In genomic region chr15:75455982-75456531, GRCh38 we compare ENCODE assay signal across 9 cellular contexts. TPM values are rescaled to one million over a fixed set of nuclear protein-coding genes. Genes with fewer than 3 reads are reported as not detected.
A peak's percentile ranks its signal among the peaks of the same experiment; 100 is the strongest.
DNase-seq lines count a peak whose midpoint lies in the region; ATAC-seq, FAIRE-seq and TF ChIP-seq lines count a peak whose summit lies in the region.
"Had no signal": no experiment of that assay in that cellular context is flagged by ENCODE, and none has a peak within 500 bp of the region (broad histone marks: within the 10 kb centered on the region; RNA-seq: fewer than 3 reads in every experiment).

No MANE protein-coding gene starts in this region.

- TF ChIP-seq CTCF in SU-DHL-6 (IDR thresholded peaks at IDR 0.05; ENCODE audit: insufficient read depth, low read length, poor library complexity, severe bottlenecking): no peak
- no peak for TF ChIP-seq CTCF in brain microvascular endothelial cell (IDR thresholded peaks at IDR 0.05; ENCODE audit: low read depth, low read length, missing control alignments)
- 0 out of 2 replicates have a peak, but pooled peaks have one; percentile 3 for TF ChIP-seq CTCF in HepG2 (CRISPR knock-in tag; IDR thresholded peaks at IDR 0.05)

- H3K9me2 ChIP-seq in SU-DHL-6 (replicated peaks; ENCODE audit: insufficient read depth, low read length): no peaks in the 10 kb centered on the region

- H3K36me3 ChIP-seq in SU-DHL-6 (ENCODE audit: low read length) (no peaks in the 10 kb centered on the region), brain microvascular endothelial cell (replicated peaks) (no peaks in the 10 kb centered on the region), HepG2 (replicated peaks in 1 of 2; ENCODE audit: control insufficient read depth in 1 of 2, insufficient read depth in 2 of 2, low read length in 2 of 2) (no peaks in the 10 kb centered on the region)

- H3F3A ChIP-seq in SU-DHL-6 (ENCODE audit: insufficient read depth): peaks cover 18% of the 10 kb centered on the region

- peak overlapping the region; percentile 62 for H3K4me2 ChIP-seq in SU-DHL-6 (ENCODE audit: low read depth, low read length, poor library complexity, severe bottlenecking)
- H3K4me2 ChIP-seq in HepG2 (ENCODE audit: low read depth, low read length): peak overlapping the region; percentile 92

- FAIRE-seq in HepG2 (lab: Jason Lieb, UNC): no peak
- FAIRE-seq: colon had no signal

- H3K27me3 ChIP-seq in SU-DHL-6 (ENCODE audit: low read length): no peaks in the 10 kb centered on the region
- H3K27me3 ChIP-seq in brain microvascular endothelial cell (replicated peaks): no peaks in the 10 kb centered on the region
- H3K27me3 ChIP-seq in HepG2 (ENCODE audit: control insufficient read depth in 1 of 2, insufficient read depth in 2 of 2, low read length in 2 of 2): no peaks in the 10 kb centered on the region; a peak in 1 of 5 replicates

- TF ChIP-seq POLR2A in HepG2 (IDR thresholded peaks at IDR 0.05; ENCODE audit: insufficient read depth in 1 of 2, low read depth in 2 of 2, low read length in 2 of 2): peak in 1 of 2 experiments; percentile 40; a peak in 1 of 4 replicates

- CTCF ChIA-PET in HepG2 (lab: Yijun Ruan, JAX; ENCODE audit: low intra/inter-chr PET ratio, low total read pairs): no interaction called here

- H3K4me3 ChIP-seq in SU-DHL-6 (ENCODE audit: insufficient read depth, low read length, poor library complexity, severe bottlenecking) (peak overlapping the region; percentile 99), brain microvascular endothelial cell (ENCODE audit: low read depth, low read length) (peak overlapping the region; percentile 87), HepG2 (replicated peaks in 1 of 3; ENCODE audit: insufficient read depth in 1 of 3, low read depth in 2 of 3, low read length in 3 of 3) (peak overlapping the region; percentile 91 to 93 (median 93))

- H2AFZ ChIP-seq in SU-DHL-6 (ENCODE audit: low read depth, low read length, severe bottlenecking): peak overlapping the region; percentile 98
- peak overlapping the region; percentile 75 for H2AFZ ChIP-seq in HepG2 (ENCODE audit: low read length)

- H3K4me1 ChIP-seq in HepG2 (ENCODE audit: insufficient read depth, low read length): peaks cover 49% of the 10 kb centered on the region

- no peak for TF ChIP-seq EP300 in HepG2 (IDR thresholded peaks at IDR 0.05; ENCODE audit: low read depth in 2 of 2, low read length in 2 of 2)
- no peak for TF ChIP-seq EP300 in HepG2 (CRISPR knock-in tag; IDR thresholded peaks at IDR 0.05; ENCODE audit: borderline replicate concordance)

- intact Hi-C loops in HepG2 (cut with micrococcal nuclease; ENCODE audit: unreplicated experiment): no loop called here

- DNase-seq in COR-L47 (lab: John Stamatoyannopoulos, UW): peak; percentile 22
- DNase-seq in HT-29 (ENCODE audit: low spot score): peak; percentile 73
- peak; percentile 46 for DNase-seq in brain microvascular endothelial cell
- DNase-seq in HepG2 (ENCODE audit: low spot score): peak; percentile 40
- peak; percentile 24 to 41 for DNase-seq in stimulated activated CD8-positive, alpha-beta memory T cell treated with anti-CD3 and anti-CD28 coated beads, Interleukin-2, amount 100 ng/mL, for 48 hours (ENCODE audit: low read depth in 2 of 2)
- no peak for DNase-seq in ecto neural progenitor cell (ENCODE audit: low spot score)

- H3K9me3 ChIP-seq in SU-DHL-6 (ENCODE audit: insufficient read depth, low read length): no peaks in the 10 kb centered on the region
- H3K9me3 ChIP-seq in HepG2 (ENCODE audit: low read length): no peaks in the 10 kb centered on the region

- ATAC-seq in HepG2 (peak; percentile 1; the same call in 1 of the 3 replicates), GM21447 (IDR thresholded peaks at IDR 0.05; ENCODE audit: unreplicated experiment) (no peak)

- in situ Hi-C loops in brain microvascular endothelial cell (cut with HindIII; ENCODE audit: low pct_ligation_motif_present, low sequenced_read_pairs): no loop called here
- in situ Hi-C loops in HepG2 (cut with HindIII; ENCODE audit: extremely low pct_ligation_motif_present, low pct_unique_long_range_greater_than_20kb): no loop called here

- POLR2A ChIA-PET in HepG2 (lab: Yijun Ruan, JAX): interaction anchor here (0.8 to 7.8 kb wide), 13 partner anchors 9 to 282 kb away, joined by 3 to 185 read pairs (median 3); partner anchors contain the start of genes IMP3, MAN2C1, PTPN9 and SNX33

- H3K9ac ChIP-seq in SU-DHL-6 (ENCODE audit: low read length) (peak overlapping the region; percentile 82), HepG2 (ENCODE audit: insufficient read depth, low read depth, low read length) (peak overlapping the region; percentile 90)

- TF ChIP-seq RAD21 in HepG2 (CRISPR knock-in tag; IDR thresholded peaks at IDR 0.05): no peak

- no peaks in the 10 kb centered on the region for H3K79me2 ChIP-seq in SU-DHL-6 (ENCODE audit: insufficient read depth, low read length)
- H3K79me2 ChIP-seq in HepG2 (ENCODE audit: insufficient read depth, low read length): peaks cover 11% of the 10 kb centered on the region

- WGBS in HepG2 (ENCODE audit: low lambda C conversion rate): under 1% methylated on average over 24 of the region's 24 CpGs

- H4K20me1 ChIP-seq in SU-DHL-6 (ENCODE audit: low read depth, low read length) (no peaks in the 10 kb centered on the region), HepG2 (ENCODE audit: insufficient read depth, low read length) (peaks cover 6% of the 10 kb centered on the region; the same call in 1 of the 2 replicates)

- H3K27ac ChIP-seq in SU-DHL-6 (ENCODE audit: low read depth, low read length) (peak overlapping the region; percentile 94), brain microvascular endothelial cell (peak overlapping the region; percentile 86), HepG2 (ENCODE audit: extremely low read length, insufficient read depth, low read length) (peak overlapping the region; percentile 89)

- BruUV-seq in HepG2 (replicated peaks; lab: Mats Ljungman, UMichigan): no TSS peak

TF ChIP-seq in HepG2, 621 proteins besides CTCF, POLR2A, EP300 and RAD21 (continues in another document):
- no peak for TF ChIP-seq HNRNPH1 (optimal IDR thresholded peaks at IDR 0.05; ENCODE audit: low read depth, low read length)
- 0 out of 2 replicates have a peak, but pooled peaks have one; percentile 16 for TF ChIP-seq ZBTB38 (CRISPR knock-in tag; IDR thresholded peaks at IDR 0.05)
- no peak for TF ChIP-seq NR2F6 (IDR thresholded peaks at IDR 0.05)
- TF ChIP-seq NR2F6 (CRISPR knock-in tag; IDR thresholded peaks at IDR 0.05): no peak
- TF ChIP-seq, protein P1, sequence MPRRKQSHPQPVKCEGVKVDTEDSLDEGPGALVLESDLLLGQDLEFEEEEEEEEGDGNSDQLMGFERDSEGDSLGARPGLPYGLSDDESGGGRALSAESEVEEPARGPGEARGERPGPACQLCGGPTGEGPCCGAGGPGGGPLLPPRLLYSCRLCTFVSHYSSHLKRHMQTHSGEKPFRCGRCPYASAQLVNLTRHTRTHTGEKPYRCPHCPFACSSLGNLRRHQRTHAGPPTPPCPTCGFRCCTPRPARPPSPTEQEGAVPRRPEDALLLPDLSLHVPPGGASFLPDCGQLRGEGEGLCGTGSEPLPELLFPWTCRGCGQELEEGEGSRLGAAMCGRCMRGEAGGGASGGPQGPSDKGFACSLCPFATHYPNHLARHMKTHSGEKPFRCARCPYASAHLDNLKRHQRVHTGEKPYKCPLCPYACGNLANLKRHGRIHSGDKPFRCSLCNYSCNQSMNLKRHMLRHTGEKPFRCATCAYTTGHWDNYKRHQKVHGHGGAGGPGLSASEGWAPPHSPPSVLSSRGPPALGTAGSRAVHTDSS (CRISPR knock-in tag; conservative IDR thresholded peaks at IDR 0.05): 0 out of 2 replicates have a peak, but pooled peaks have one; percentile 21
- TF ChIP-seq MLLT10 (CRISPR knock-in tag; IDR thresholded peaks at IDR 0.05): no peak
- no peak for TF ChIP-seq ZSCAN9 (CRISPR knock-in tag; IDR thresholded peaks at IDR 0.05; ENCODE audit: borderline replicate concordance)

RNA-seq across cellular contexts. Expression of gene SIN3A, which starts 4.6 kb away (rescaled TPM):
- total RNA-seq in HT-29 (2014; rRNA removed; shearing (Covaris generic)): 28.8 and 33.5 TPM in 2 replicates
- 16.1 and 26.8 TPM in 2 replicates for total RNA-seq in HepG2 (2016; rRNA removed; fragmentation: Illumina TruSeq; extraction: Trizol)
- total RNA-seq in HepG2 (2016; cell fraction: cytosol; rRNA removed; fragmentation: Illumina TruSeq; extraction: Trizol; ENCODE audit: low read depth): 5.4 and 6.9 TPM in 2 replicates
- total RNA-seq in HepG2 (2016; cell fraction: insoluble cytoplasmic fraction; rRNA removed; fragmentation: Illumina TruSeq; extraction: Trizol): 17.3 and 25.0 TPM in 2 replicates
- 13.0 and 13.6 TPM in 2 replicates for total RNA-seq in HepG2 (2016; cell fraction: membrane; rRNA removed; fragmentation: Illumina TruSeq; extraction: Trizol)
- total RNA-seq in HepG2 (2016; cell fraction: nucleus; rRNA removed; fragmentation: Illumina TruSeq; extraction: Trizol): 28.8 and 30.1 TPM in 2 replicates
- polyA plus RNA-seq in HepG2 (2011; rRNA removed): 20.7 and 28.1 TPM in 2 replicates
- 12.3 and 13.7 TPM in 2 replicates for polyA plus RNA-seq in HepG2 (2011; cell fraction: cytosol; rRNA removed)
- 22.6 and 27.2 TPM in 2 replicates for polyA plus RNA-seq in HepG2 (2011; cell fraction: nucleus; rRNA removed)
- polyA plus RNA-seq in HepG2 (2012): 19.3 and 23.6 TPM in 2 replicates
- polyA plus RNA-seq in HepG2 (2016; cell fraction: cytosol; fragmentation: Illumina TruSeq; extraction: Trizol; ENCODE audit: low read depth): 0.93 TPM in 2 replicates
- 20.4 and 25.2 TPM in 2 replicates for polyA plus RNA-seq in HepG2 (2016; cell fraction: insoluble cytoplasmic fraction; fragmentation: Illumina TruSeq; extraction: Trizol; ENCODE audit: low read depth)
- 3.1 TPM in 2 replicates for polyA plus RNA-seq in HepG2 (2016; cell fraction: membrane; fragmentation: Illumina TruSeq; extraction: Trizol; ENCODE audit: low read depth)
- 25.8 and 26.6 TPM in 2 replicates for polyA plus RNA-seq in HepG2 (2016; cell fraction: nucleus; fragmentation: Illumina TruSeq; extraction: Trizol; ENCODE audit: insufficient read depth, low read depth)
- 76.8 and 135 TPM in 2 replicates for polyA minus RNA-seq in HepG2 (2011; rRNA and poly(A)+ RNA removed; ENCODE audit: low replicate concordance)
- polyA minus RNA-seq in HepG2 (2011; cell fraction: cytosol; rRNA and poly(A)+ RNA removed): 22.7 and 28.1 TPM in 2 replicates
- 35.1 and 36.2 TPM in 2 replicates for polyA minus RNA-seq in HepG2 (2011; cell fraction: nucleus; rRNA and poly(A)+ RNA removed)
